ENCODE assay signal across 24 cellular contexts in the genomic region with DNA sequence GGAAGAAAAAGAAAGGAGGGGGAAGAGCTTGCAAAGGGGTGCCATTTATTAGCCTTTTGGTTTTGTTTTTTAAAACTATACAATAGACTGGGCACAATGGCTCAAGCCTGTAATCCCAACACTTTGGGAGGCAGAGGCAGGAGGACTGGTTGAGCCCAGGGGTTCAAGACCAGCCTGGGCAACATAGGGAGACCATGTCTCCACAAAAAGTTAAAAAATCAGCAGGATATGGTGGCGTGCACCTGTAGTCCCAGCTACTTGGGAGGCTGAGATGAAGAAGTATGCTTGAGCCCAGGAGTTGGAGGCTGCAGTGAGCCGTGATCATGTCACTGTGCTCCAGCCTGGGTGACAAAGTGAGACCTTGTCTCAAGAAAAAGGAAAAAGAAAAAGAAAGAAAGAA.
"Had no signal": no experiment of that assay in that cellular context is flagged by ENCODE, and none has a peak within 500 bp of the region (broad histone marks: within the 10 kb centered on the region; RNA-seq: fewer than 3 reads in every experiment).

No MANE protein-coding gene starts in this region.

- H3K27ac Mint-ChIP-seq: activated CD8-positive, alpha-beta T cell treated with anti-CD3 and anti-CD28 coated beads, Interleukin-2, amount 10 ng/mL, durations not matched to agents 7 days and 5 days; nephron; stimulated activated naive CD8-positive, alpha-beta T cell treated with anti-CD3 and anti-CD28 coated beads, Interleukin-15, amount 100 ng/mL, for 72 hours had no signal

- H3K27me3 ChIP-seq: colonic mucosa, dorsolateral prefrontal cortex, esophagus squamous epithelium, gastrocnemius medialis, pancreas, tibial artery had no signal

- H3K27me3 Mint-ChIP-seq: activated naive CD8-positive, alpha-beta T cell; stimulated activated naive CD8-positive, alpha-beta T cell treated with anti-CD3 and anti-CD28 coated beads, Interleukin-15, amount 100 ng/mL, for 72 hours had no signal

- H3K27ac ChIP-seq: colonic mucosa, dorsolateral prefrontal cortex, esophagus squamous epithelium, gastrocnemius medialis, left ventricle myocardium inferior, pancreas, tibial artery had no signal

- FAIRE-seq: astrocyte, pancreas had no signal

- H3K36me3 ChIP-seq: colonic mucosa, esophagus squamous epithelium, gastrocnemius medialis, left ventricle myocardium inferior, pancreas, tibial artery had no signal

- H3K9me3 ChIP-seq: colonic mucosa, esophagus squamous epithelium, gastrocnemius medialis, left ventricle myocardium inferior, pancreas, tibial artery had no signal

- H3K4me3 ChIP-seq: colonic mucosa, dorsolateral prefrontal cortex, esophagus squamous epithelium, gastrocnemius medialis, left ventricle myocardium inferior, pancreas, tibial artery had no signal

- H3K9me3 Mint-ChIP-seq: nephron; stimulated activated naive CD8-positive, alpha-beta T cell treated with anti-CD3 and anti-CD28 coated beads, Interleukin-15, amount 100 ng/mL, for 72 hours had no signal

- DNase-seq: activated CD4-positive, alpha-beta T cell treated with anti-CD3 and anti-CD28 coated beads for 1 hour; activated CD4-positive, alpha-beta T cell treated with anti-CD3 and anti-CD28 coated beads, Interleukin-2, amount 50 U/mL, for 1 hour; activated CD8-positive, alpha-beta T cell treated with anti-CD3 and anti-CD28 coated beads, Interleukin-2, amount 10 ng/mL, durations not matched to agents 7 days and 5 days; activated gamma-delta T cell treated with Interleukin-2 at 50 U/mL for 16 hours; central memory CD4-positive, alpha-beta T cell; colonic mucosa; dorsolateral prefrontal cortex; endodermal cell; esophagus squamous epithelium; gastrocnemius medialis; hippocampal formation; kidney glomerular epithelial cell; left ventricle myocardium inferior; mammary epithelial cell; midbrain; pancreas; right cardiac atrium; stimulated activated CD4-positive, alpha-beta T cell treated with anti-CD3 and anti-CD28 coated beads, Interleukin-12 subunit alpha, Interleukin-12 subunit beta, amount 100 ng/mL, for 4 hours; stimulated activated CD4-positive, alpha-beta T cell treated with anti-CD3 and anti-CD28 coated beads, Interleukin-4, amount 100 ng/mL, for 4 hours; stimulated activated naive CD8-positive, alpha-beta T cell treated with anti-CD3 and anti-CD28 coated beads, Interleukin-15, amount 100 ng/mL, for 72 hours; tibial artery had no signal

- ATAC-seq: activated CD8-positive, alpha-beta T cell treated with anti-CD3 and anti-CD28 coated beads, Interleukin-2, amount 10 ng/mL, durations not matched to agents 7 days and 5 days; gastrocnemius medialis; right cardiac atrium had no signal

- H3K4me3 Mint-ChIP-seq: activated CD8-positive, alpha-beta T cell treated with anti-CD3 and anti-CD28 coated beads, Interleukin-2, amount 10 ng/mL, durations not matched to agents 7 days and 5 days; activated naive CD8-positive, alpha-beta T cell; endodermal cell; nephron; stimulated activated naive CD8-positive, alpha-beta T cell treated with anti-CD3 and anti-CD28 coated beads, Interleukin-15, amount 100 ng/mL, for 72 hours had no signal
